ENCODE assay signal across 17 cellular contexts in the genomic region with DNA sequence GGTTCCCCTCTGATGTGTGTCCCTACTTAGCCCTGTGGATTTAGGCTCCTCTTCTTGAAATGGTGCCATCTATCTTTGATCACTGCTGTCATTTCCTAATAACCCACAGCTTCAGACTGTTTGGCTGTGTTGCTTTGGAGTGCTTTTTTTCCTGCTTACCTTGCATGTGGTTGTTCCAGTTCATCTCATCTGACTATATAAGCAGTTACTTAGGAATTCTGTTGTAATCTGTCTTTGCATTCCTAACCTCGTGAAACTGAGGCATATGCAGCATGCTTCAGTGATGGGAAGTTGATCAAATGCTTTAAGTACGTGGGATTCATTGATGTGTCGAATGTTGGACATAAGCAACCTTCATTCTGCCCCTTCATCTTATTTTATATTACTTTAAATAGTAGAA.
DNase-seq lines count a peak whose midpoint lies in the region; FAIRE-seq and TF ChIP-seq lines count a peak whose summit lies in the region.
"Had no signal": no experiment of that assay in that cellular context is flagged by ENCODE, and none has a peak within 500 bp of the region (broad histone marks: within the 10 kb centered on the region; RNA-seq: fewer than 3 reads in every experiment).

No MANE protein-coding gene starts in this region.

- no peak overlapping the region for H3K4me2 ChIP-seq in mesenchymal stem cell (ENCODE audit: low read length, poor library complexity, severe bottlenecking)
- H3K4me2 ChIP-seq: BLaER1 had no signal

- no peak for TF ChIP-seq CTCF in kidney epithelial cell (IDR thresholded peaks at IDR 0.05; ENCODE audit: insufficient read depth, low read length, poor library complexity, severe bottlenecking)

- H3K4me3 ChIP-seq in kidney epithelial cell (ENCODE audit: low read depth, low read length) (no peak overlapping the region), mesenchymal stem cell (ENCODE audit: insufficient read depth in 1 of 2, low read depth in 1 of 2, low read length in 2 of 2) (no peak overlapping the region)
- H3K4me3 ChIP-seq: BLaER1, HAP-1 had no signal

- FAIRE-seq in RCC 7860 (lab: Jason Lieb, UNC) = no peak
- FAIRE-seq: GM19239, H1 had no signal

- H3K27ac ChIP-seq in mesenchymal stem cell (ENCODE audit: low read length, poor library complexity, severe bottlenecking) = peak overlapping the region; percentile 26
- H3K27ac ChIP-seq: BLaER1 had no signal

- no peaks in the 10 kb centered on the region for H3K9me3 ChIP-seq in mesenchymal stem cell (ENCODE audit: control insufficient read depth, low read length)
- H3K9me3 ChIP-seq: BLaER1, Caco-2, HAP-1 had no signal

- no peaks in the 10 kb centered on the region for H3K79me1 ChIP-seq in mesenchymal stem cell (replicated peaks; ENCODE audit: low read length, poor library complexity, severe bottlenecking)

- peak; percentile 9 for DNase-seq in RCC 7860 (ENCODE audit: low spot score)
- DNase-seq in kidney epithelial cell (ENCODE audit: low read depth) = peak; percentile 53
- no peak for DNase-seq in mesenchymal stem cell
- DNase-seq in renal cortical epithelial cell (ENCODE audit: low read depth) = peak; percentile 92
- DNase-seq in NCI-H526 treated with DMSO at 0.1 percent for 48 hours (lab: John Stamatoyannopoulos, UW) = no peak
- DNase-seq in HCEC 1CT = no peak
- no peak for DNase-seq in mucosa of gallbladder (ENCODE audit: low spot score)
- DNase-seq: AML-193; Caco-2; CD8-positive, alpha-beta memory T cell; DMS53; GF-D8; HFFc6 had no signal

- H2BK12ac ChIP-seq in mesenchymal stem cell (ENCODE audit: low read length in 2 of 2) = no peak overlapping the region

- H3K18ac ChIP-seq in mesenchymal stem cell (ENCODE audit: low read depth in 1 of 2, low read length in 2 of 2) = no peak overlapping the region

- no peak overlapping the region for H2AK5ac ChIP-seq in mesenchymal stem cell (ENCODE audit: low read length, severe bottlenecking)

- H3K14ac ChIP-seq in mesenchymal stem cell (ENCODE audit: low read length in 2 of 2) = no peak overlapping the region

- no peak overlapping the region for H3K23ac ChIP-seq in mesenchymal stem cell (ENCODE audit: low read length in 2 of 2)

- H4K8ac ChIP-seq in mesenchymal stem cell (ENCODE audit: low read length) = no peak overlapping the region

- no peak overlapping the region for H2BK120ac ChIP-seq in mesenchymal stem cell (ENCODE audit: low read depth, low read length)

- H3K9ac ChIP-seq in mesenchymal stem cell (ENCODE audit: low read length) = no peak overlapping the region
- H3K9ac ChIP-seq: BLaER1 had no signal

- H2AFZ ChIP-seq in mesenchymal stem cell (ENCODE audit: low read depth, low read length) = no peak overlapping the region

- no peak overlapping the region for H4K91ac ChIP-seq in mesenchymal stem cell (ENCODE audit: low read length)

- no peak overlapping the region for H2BK5ac ChIP-seq in mesenchymal stem cell (ENCODE audit: low read depth, low read length, poor library complexity, severe bottlenecking)

- no peak overlapping the region for H2BK15ac ChIP-seq in mesenchymal stem cell (ENCODE audit: low read depth, poor library complexity, severe bottlenecking)

- H3K4me1 ChIP-seq in mesenchymal stem cell (ENCODE audit: control insufficient read depth, insufficient read depth, low read depth, low read length) = no peaks in the 10 kb centered on the region
- H3K4me1 ChIP-seq: BLaER1, HAP-1 had no signal

- H3K36me3 ChIP-seq in kidney epithelial cell (ENCODE audit: control insufficient read depth, insufficient read depth, low read length) (no peaks in the 10 kb centered on the region), mesenchymal stem cell (ENCODE audit: control insufficient read depth in 1 of 2, insufficient read depth in 2 of 2, low read depth in 1 of 2, low read length in 2 of 2) (no peaks in the 10 kb centered on the region)
- H3K36me3 ChIP-seq: BLaER1, HAP-1 had no signal

- H3K4ac ChIP-seq in mesenchymal stem cell (ENCODE audit: low read depth in 1 of 2, low read length in 2 of 2) = no peak overlapping the region

- no peaks in the 10 kb centered on the region for H3K27me3 ChIP-seq in kidney epithelial cell (ENCODE audit: control insufficient read depth, insufficient read depth, low read length)
- no peaks in the 10 kb centered on the region for H3K27me3 ChIP-seq in mesenchymal stem cell (ENCODE audit: control insufficient read depth in 1 of 2, insufficient read depth in 1 of 2, low read length in 2 of 2)
- H3K27me3 ChIP-seq: BLaER1 had no signal

- WGBS in mesenchymal stem cell = 66% methylated on average over 2 of the region's 3 CpGs

Comparison
In these comparisons a context has a peak if more than half of its experiments do, and no peak if none do; other contexts are left out.
1. DNase-seq: peak in RCC 7860 (single experiment), kidney epithelial cell (single experiment) and renal cortical epithelial cell (single experiment); none in mesenchymal stem cell (single experiment), NCI-H526 treated with DMSO at 0.1 percent for 48 hours (single experiment), HCEC 1CT (single experiment) and mucosa of gallbladder (single experiment).